ENCODE assay signal across 19 cellular contexts in the genomic region with DNA sequence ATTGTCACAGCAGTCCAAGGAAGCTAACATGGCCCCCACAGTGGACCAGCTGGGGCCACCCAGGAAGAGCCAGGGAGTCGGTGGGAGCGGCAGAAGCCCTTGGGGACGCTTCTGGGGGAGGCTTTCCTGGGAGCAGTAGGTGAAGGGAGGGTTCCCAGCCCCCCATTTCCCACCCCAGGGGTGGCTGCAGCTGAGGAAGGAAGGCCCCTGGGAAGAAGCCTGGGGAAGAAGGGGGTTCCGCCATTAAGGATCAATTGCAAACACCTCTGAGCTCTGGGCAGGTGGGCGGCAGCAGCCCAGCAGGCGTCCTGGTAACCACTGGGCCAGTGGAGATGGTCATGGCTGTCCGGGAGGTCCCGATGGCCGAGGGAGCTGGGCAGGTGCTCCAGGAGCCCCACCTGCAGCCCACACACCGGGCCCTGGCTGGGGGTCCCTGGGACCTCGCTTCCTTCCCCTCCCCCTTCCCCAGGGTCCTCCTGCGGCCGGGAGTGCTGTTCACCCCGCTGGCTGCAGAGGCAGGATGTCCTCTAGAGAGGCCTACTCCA. TPM values are rescaled to one million over a fixed set of nuclear protein-coding genes. Genes with fewer than 3 reads are reported as not detected.
DNase-seq lines count a peak whose midpoint lies in the region; ATAC-seq and TF ChIP-seq lines count a peak whose summit lies in the region.
"Had no signal": no experiment of that assay in that cellular context is flagged by ENCODE, and none has a peak within 500 bp of the region (broad histone marks: within the 10 kb centered on the region; RNA-seq: fewer than 3 reads in every experiment).

No MANE protein-coding gene starts in this region.

- H3K4me3 ChIP-seq in cardiac muscle cell = no peak overlapping the region
- H3K4me3 ChIP-seq in right cardiac atrium (ENCODE audit: low read length) = no peak overlapping the region
- H3K4me3 ChIP-seq: MG63 had no signal

- H3K4me1 Mint-ChIP-seq in memory B cell (peaks cover 6% of the 10 kb centered on the region), T-cell (no peaks in the 10 kb centered on the region)
- H3K4me1 Mint-ChIP-seq: H9 had no signal

- POLR2A ChIA-PET in T-cell (lab: Charles Lee) = no interaction called here

- H3K27ac Mint-ChIP-seq in memory B cell = peak overlapping the region; percentile 67
- H3K27ac Mint-ChIP-seq in T-cell = no peak overlapping the region

- 57% methylated on average over 14 of the region's 14 CpGs for WGBS in right cardiac atrium

- H3K9me3 ChIP-seq in cardiac muscle cell (ENCODE audit: low read depth) (no peaks in the 10 kb centered on the region), right cardiac atrium (ENCODE audit: control insufficient read depth, low read length) (no peaks in the 10 kb centered on the region)
- H3K9me3 ChIP-seq: MG63 had no signal

- H3K27me3 ChIP-seq in cardiac muscle cell (no peaks in the 10 kb centered on the region), right cardiac atrium (ENCODE audit: control insufficient read depth, insufficient read depth) (no peaks in the 10 kb centered on the region)
- H3K27me3 ChIP-seq: MG63 had no signal

- no peaks in the 10 kb centered on the region for H3K36me3 ChIP-seq in cardiac muscle cell
- H3K36me3 ChIP-seq: MG63 had no signal

- H3K27ac ChIP-seq in cardiac muscle cell = peak overlapping the region; percentile 38
- no peak overlapping the region for H3K27ac ChIP-seq in right cardiac atrium (ENCODE audit: low read length)

- peaks cover 1% of the 10 kb centered on the region for H3K27me3 Mint-ChIP-seq in memory B cell
- H3K27me3 Mint-ChIP-seq in T-cell = peaks cover 0 to 3% of the 10 kb centered on the region in 2 donors

- intact Hi-C loops in right cardiac atrium (cut with DNase I) = no loop called here

- peaks cover 9% of the 10 kb centered on the region for H3K4me1 ChIP-seq in cardiac muscle cell (ENCODE audit: low read depth)
- H3K4me1 ChIP-seq in right cardiac atrium (ENCODE audit: control insufficient read depth, insufficient read depth, low read length) = no peaks in the 10 kb centered on the region

- H3K36me3 Mint-ChIP-seq in memory B cell (no peaks in the 10 kb centered on the region), T-cell (no peaks in the 10 kb centered on the region)

- H3K4me3 Mint-ChIP-seq in memory B cell = no peak overlapping the region
- no peak overlapping the region for H3K4me3 Mint-ChIP-seq in T-cell

- no peaks in the 10 kb centered on the region for H3K9me3 Mint-ChIP-seq in memory B cell
- H3K9me3 Mint-ChIP-seq in T-cell = no peaks in the 10 kb centered on the region
- H3K9me3 Mint-ChIP-seq: H9 had no signal

- DNase-seq in cardiac muscle cell (ENCODE audit: low read depth in 1 of 2, low spot score in 1 of 2) = no peak
- DNase-seq in right cardiac atrium = no peak
- peak; percentile 69 for DNase-seq in NCI-H146 treated with DMSO at 0.1 percent for 48 hours (lab: John Stamatoyannopoulos, UW; ENCODE audit: unreplicated experiment)
- no peak for DNase-seq in memory B cell (ENCODE audit: low spot score in 2 of 2)
- no peak for DNase-seq in T1000 (lab: John Stamatoyannopoulos, UW)
- DNase-seq in T-cell = no peak
- DNase-seq in NCI-H1694 (lab: John Stamatoyannopoulos, UW) = no peak
- DNase-seq: GF-D8, H9, Kasumi-1, MG63, OCI-M1 had no signal

- ATAC-seq in right cardiac atrium (no peak), memory B cell (ENCODE audit: low read depth) (no peak), T-cell (replicated peaks in 1 of 4) (no peak), GM21447 (IDR thresholded peaks at IDR 0.05; ENCODE audit: unreplicated experiment) (no peak)
- ATAC-seq: SK-N-SH treated with all-trans-retinoic acid at 6 μM for 48 hours had no signal

- TF ChIP-seq CTCF in cardiac muscle cell (IDR thresholded peaks at IDR 0.05; ENCODE audit: low read depth, low read length) = no peak

- CTCF ChIA-PET in T-cell (lab: Charles Lee) = no interaction called here

RNA-seq across cellular contexts. Expression of gene PERCC1, which starts 0.6 kb away (rescaled TPM):
- total RNA-seq in cardiac muscle cell (0.18 TPM in 1 of 2 replicates, not detected in the other), right cardiac atrium (under 1 TPM in 1 of 4 donors, not detected in 3; 0.26 TPM), T-cell (1 to 10 TPM in 2 of 5 donors, under 1 TPM in 3; 0.36 to 1.6 (median 0.90) TPM)
- polyA plus RNA-seq in cardiac muscle cell (not detected in 2 replicates), right cardiac atrium (0.18 TPM)
- total RNA-seq: A172, Daoy, H9, NCI-H460, RPMI7951 had no signal
- polyA plus RNA-seq: BJ had no signal

RNA-seq across cellular contexts. Expression of gene UQCC4, which starts 9.7 kb away (rescaled TPM):
- total RNA-seq in cardiac muscle cell = 14.3 and 18.6 TPM in 2 replicates
- 24.6 and 36.2 TPM in 2 replicates for polyA plus RNA-seq in cardiac muscle cell
- total RNA-seq in right cardiac atrium = 10 to 100 TPM in 3 of 4 donors, 1 to 10 TPM in 1; 9.5 to 12.1 (median 11.5) TPM
- 18.7 TPM for polyA plus RNA-seq in right cardiac atrium
- 10 to 100 TPM in 3 of 5 donors, 1 to 10 TPM in 2; 8.4 to 12.9 (median 10.8) TPM for total RNA-seq in T-cell

RNA-seq across cellular contexts. Expression of gene CCDC154, which starts 14.1 kb away (rescaled TPM):
- total RNA-seq in cardiac muscle cell (0.32 and 1.5 TPM in 2 replicates), right cardiac atrium (1 to 10 TPM in 2 of 4 donors, under 1 TPM in 2; 0.39 to 1.8 (median 0.89) TPM), T-cell (1 to 10 TPM; 2.5 to 9.3 (median 6.5) TPM)
- polyA plus RNA-seq in cardiac muscle cell (0.49 and 0.64 TPM in 2 replicates), right cardiac atrium (0.50 TPM)
- total RNA-seq: Daoy, RPMI7951 had no signal

RNA-seq across cellular contexts. Expression of gene UNKL, which starts 15.8 kb away (rescaled TPM):
- 19.5 and 35.7 TPM in 2 replicates for total RNA-seq in cardiac muscle cell
- 16.5 and 20.5 TPM in 2 replicates for polyA plus RNA-seq in cardiac muscle cell
- 10 to 100 TPM in 3 of 4 donors, 1 to 10 TPM in 1; 6.3 to 16.4 (median 14.2) TPM for total RNA-seq in right cardiac atrium
- polyA plus RNA-seq in right cardiac atrium = 8.7 TPM
- 100 to 1,000 TPM in 3 of 5 donors, 10 to 100 TPM in 2; 85.3 to 131 (median 113) TPM for total RNA-seq in T-cell

RNA-seq across cellular contexts. Expression of gene CLCN7, which starts 44.5 kb away (rescaled TPM):
- total RNA-seq in cardiac muscle cell (50.1 and 86.2 TPM in 2 replicates), right cardiac atrium (10 to 100 TPM; 32.9 to 54.8 (median 49.0) TPM), T-cell (100 to 1,000 TPM in 3 of 5 donors, 10 to 100 TPM in 2; 77.1 to 141 (median 114) TPM)
- polyA plus RNA-seq in cardiac muscle cell (47.0 and 57.6 TPM in 2 replicates), right cardiac atrium (35.7 TPM)
